8 cellular contexts compared by ENCODE assay signal in genomic region chr1:21329209-21329844, GRCh38. TPM values are rescaled to one million over a fixed set of nuclear protein-coding genes. Genes with fewer than 3 reads are reported as not detected.
DNase-seq lines count a peak whose midpoint lies in the region; ATAC-seq and TF ChIP-seq lines count a peak whose summit lies in the region.

No MANE protein-coding gene starts in this region.

- H3K36me3 Mint-ChIP-seq in neural progenitor cell = no peaks in the 10 kb centered on the region

- peaks cover 39% of the 10 kb centered on the region for H3K4me1 ChIP-seq in NT2/D1 (ENCODE audit: insufficient read depth, insufficient read length)
- peaks cover 32% of the 10 kb centered on the region for H3K4me1 ChIP-seq in neural progenitor cell

- H3K4me3 ChIP-seq in NT2/D1 (ENCODE audit: insufficient read length, low read depth) = no peak overlapping the region
- H3K4me3 ChIP-seq in coronary artery = no peak overlapping the region
- H3K4me3 ChIP-seq in neural progenitor cell = no peak overlapping the region

- H3K27me3 ChIP-seq in NT2/D1 (ENCODE audit: insufficient read depth, insufficient read length) = no peaks in the 10 kb centered on the region
- H3K27me3 ChIP-seq in neural progenitor cell = no peaks in the 10 kb centered on the region

- H3K36me3 ChIP-seq in NT2/D1 (ENCODE audit: insufficient read depth, insufficient read length, low read length) (peaks cover 4% of the 10 kb centered on the region), neural progenitor cell (no peaks in the 10 kb centered on the region)

- peaks cover 36% of the 10 kb centered on the region for H3F3A ChIP-seq in neural progenitor cell (ENCODE audit: low read depth)

- TF ChIP-seq CTCF in coronary artery (IDR thresholded peaks at IDR 0.05) (no peak), neural progenitor cell (IDR thresholded peaks at IDR 0.05) (no peak)

- H3K9ac ChIP-seq in NT2/D1 (ENCODE audit: insufficient read length, low read depth) = peak overlapping the region; percentile 61
- no peak overlapping the region for H3K9ac ChIP-seq in neural progenitor cell

- H3K4me2 ChIP-seq in neural progenitor cell = no peak overlapping the region

- H3K9me3 Mint-ChIP-seq in neural progenitor cell = peaks cover 2% of the 10 kb centered on the region

- peaks cover 8% of the 10 kb centered on the region for H3K27me3 Mint-ChIP-seq in neural progenitor cell (ENCODE audit: insufficient read depth, low read depth)

- H3K4me1 Mint-ChIP-seq in neural progenitor cell = peaks cover 81% of the 10 kb centered on the region

- no peak overlapping the region for H3K4me3 Mint-ChIP-seq in neural progenitor cell

- H3K9me3 ChIP-seq in NT2/D1 (ENCODE audit: insufficient read depth, low read length) = no peaks in the 10 kb centered on the region
- no peaks in the 10 kb centered on the region for H3K9me3 ChIP-seq in neural progenitor cell (ENCODE audit: low read depth)

- no peak overlapping the region for H2AFZ ChIP-seq in neural progenitor cell (replicated peaks)

- DNase-seq in DMS153 treated with DMSO at 0.1 percent for 48 hours (lab: John Stamatoyannopoulos, UW; ENCODE audit: unreplicated experiment) = peak; percentile 62
- no peak for DNase-seq in NT2/D1 (ENCODE audit: low read depth, low spot score)
- no peak for DNase-seq in coronary artery (ENCODE audit: low spot score)
- DNase-seq in neural progenitor cell (ENCODE audit: low spot score) = no peak
- DNase-seq in HUDEP-2 (lab: John Stamatoyannopoulos, UW; ENCODE audit: unreplicated experiment in 76 of 76) = no peak
- DNase-seq in NCI-H1417 treated with DMSO at 0.1 percent for 48 hours (lab: John Stamatoyannopoulos, UW) = no peak
- no peak for DNase-seq in midbrain (lab: John Stamatoyannopoulos, UW)

- H3K27ac Mint-ChIP-seq in neural progenitor cell = peak overlapping the region; percentile 78

- peak overlapping the region; percentile 28 to 39 for H3K27ac ChIP-seq in coronary artery
- H3K27ac ChIP-seq in neural progenitor cell = no peak overlapping the region

- no peak for ATAC-seq in GM19351 (IDR thresholded peaks at IDR 0.05; ENCODE audit: unreplicated experiment)

- peaks cover 23% of the 10 kb centered on the region for H4K20me1 ChIP-seq in neural progenitor cell (ENCODE audit: low read depth)

- no peaks in the 10 kb centered on the region for H3K79me2 ChIP-seq in neural progenitor cell (ENCODE audit: low read depth)

RNA-seq across cellular contexts. Expression of gene ECE1, which starts 39.1 kb away (rescaled TPM):
- 12.5 and 15.2 TPM in 2 replicates for total RNA-seq in neural progenitor cell (ENCODE audit: low replicate concordance)
